27 cellular contexts compared by ENCODE assay signal in the genomic region with DNA sequence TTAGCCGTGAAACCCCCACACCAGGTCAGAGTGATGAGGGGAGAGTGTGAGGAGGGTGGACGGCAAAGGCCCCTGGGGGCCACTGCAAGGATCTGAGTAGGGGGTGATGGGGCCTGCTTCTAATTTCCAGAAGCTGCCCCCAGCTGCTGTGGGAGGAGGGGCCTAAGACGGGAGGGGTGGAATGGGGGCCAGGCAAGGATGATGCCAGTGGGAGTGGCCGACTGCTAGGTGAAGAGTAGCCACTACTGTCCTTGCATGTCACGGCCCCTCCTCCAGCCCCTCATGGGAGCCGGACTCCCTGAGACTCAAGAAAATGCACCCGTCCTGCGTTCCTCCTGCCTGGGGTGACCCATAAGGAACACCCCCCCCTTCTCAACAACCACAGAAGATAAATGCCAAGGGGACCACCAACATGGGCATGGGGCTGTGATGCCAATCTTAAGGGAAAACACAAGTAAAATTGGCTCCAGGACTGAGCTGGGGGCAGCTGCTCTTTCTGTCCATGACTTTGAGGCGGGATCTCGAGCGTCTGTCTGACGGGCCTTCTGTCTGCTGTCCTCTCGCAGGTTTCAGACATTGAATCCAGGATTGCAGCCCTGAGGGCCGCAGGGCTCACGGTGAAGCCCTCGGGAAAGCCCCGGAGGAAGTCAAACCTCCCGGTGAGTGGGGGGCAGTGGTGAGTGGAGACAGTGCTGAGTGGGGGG. TPM values are rescaled to one million over a fixed set of nuclear protein-coding genes. Genes with fewer than 3 reads are reported as not detected.
"Had no signal": no experiment of that assay in that cellular context is flagged by ENCODE, and none has a peak within 500 bp of the region (broad histone marks: within the 10 kb centered on the region; RNA-seq: fewer than 3 reads in every experiment).

No MANE protein-coding gene starts in this region.

- H3K4me1 ChIP-seq: ascending aorta, body of pancreas had no signal

- FAIRE-seq: bronchial epithelial cell, K562 had no signal

- H3K4me3 ChIP-seq: ascending aorta, body of pancreas, K562, Peyer's patch, SK-N-MC had no signal

- DNase-seq: activated CD4-positive, alpha-beta memory T cell treated with anti-CD3 and anti-CD28 coated beads for 36 hours; activated CD4-positive, alpha-beta T cell treated with anti-CD3 and anti-CD28 coated beads, Interleukin-2, amount 10 ng/mL, durations not matched to agents 7 days and 5 days; activated CD4-positive, CD25-positive, alpha-beta regulatory T cell; activated CD8-positive, alpha-beta memory T cell treated with anti-CD3 and anti-CD28 coated beads for 24 hours; activated naive CD4-positive, alpha-beta T cell treated with anti-CD3 and anti-CD28 coated beads, Interleukin-2, amount 50 U/mL, for 16 hours; activated naive CD8-positive, alpha-beta T cell treated with anti-CD3 and anti-CD28 coated beads, Interleukin-2, amount 10 ng/mL, durations not matched to agents 7 days and 5 days; activated T-cell treated with anti-CD3 and anti-CD28 coated beads, Interleukin-2, amount 50 U/mL, for 4 hours; body of pancreas; central memory CD4-positive, alpha-beta T cell; Kasumi-1; NCI-H1048; NCI-H146; NCI-H187 treated with DMSO at 0.1 percent for 48 hours; NCI-H2171 treated with DMSO at 0.1 percent for 48 hours; NCI-H345; NCI-H510A; NCI-H526 treated with DMSO at 0.1 percent for 48 hours; NCI-H82; Peyer's patch; T-helper 1 cell had no signal

- H3K9me3 ChIP-seq: ascending aorta, body of pancreas, Peyer's patch had no signal

- H3K27ac ChIP-seq: ascending aorta, body of pancreas, SK-N-MC, VCaP had no signal

- ATAC-seq: activated T-cell treated with anti-CD3 and anti-CD28 coated beads, Interleukin-2, amount 50 U/mL, for 4 hours; body of pancreas; K562 had no signal

- H3K27me3 ChIP-seq: ascending aorta, body of pancreas, Peyer's patch had no signal

- H3K36me3 ChIP-seq: ascending aorta, Peyer's patch had no signal

RNA-seq across cellular contexts. Expression of a gene that starts 24.2 kb away (rescaled TPM):
- total RNA-seq: activated CD4-positive, alpha-beta memory T cell treated with anti-CD3 and anti-CD28 coated beads for 36 hours; activated CD4-positive, alpha-beta T cell treated with anti-CD3 and anti-CD28 coated beads, Interleukin-2, amount 10 ng/mL, durations not matched to agents 7 days and 5 days; activated naive CD8-positive, alpha-beta T cell treated with anti-CD3 and anti-CD28 coated beads, Interleukin-2, amount 10 ng/mL, durations not matched to agents 7 days and 5 days; activated T-cell treated with anti-CD3 and anti-CD28 coated beads, Interleukin-2, amount 50 U/mL, for 4 hours; ascending aorta; body of pancreas; bronchial epithelial cell; chondrocyte; K562; Peyer's patch; T-helper 2 cell treated with Interferon-gamma antibody and Interleukin-4, amounts not matched to agents 100 ng/mL and 5 ng/mL, for 36 hours had no signal

RNA-seq across cellular contexts. Expression of a gene that starts 48.4 kb away (rescaled TPM):
- total RNA-seq: activated CD4-positive, alpha-beta memory T cell treated with anti-CD3 and anti-CD28 coated beads for 36 hours; activated CD4-positive, alpha-beta T cell treated with anti-CD3 and anti-CD28 coated beads, Interleukin-2, amount 10 ng/mL, durations not matched to agents 7 days and 5 days; activated naive CD8-positive, alpha-beta T cell treated with anti-CD3 and anti-CD28 coated beads, Interleukin-2, amount 10 ng/mL, durations not matched to agents 7 days and 5 days; T-helper 2 cell treated with Interferon-gamma antibody and Interleukin-4, amounts not matched to agents 100 ng/mL and 5 ng/mL, for 36 hours had no signal

RNA-seq across cellular contexts. Expression of a gene that starts 55.1 kb away (rescaled TPM):
- total RNA-seq: activated CD4-positive, alpha-beta memory T cell treated with anti-CD3 and anti-CD28 coated beads for 36 hours; activated CD4-positive, alpha-beta T cell treated with anti-CD3 and anti-CD28 coated beads, Interleukin-2, amount 10 ng/mL, durations not matched to agents 7 days and 5 days; activated naive CD8-positive, alpha-beta T cell treated with anti-CD3 and anti-CD28 coated beads, Interleukin-2, amount 10 ng/mL, durations not matched to agents 7 days and 5 days; T-helper 2 cell treated with Interferon-gamma antibody and Interleukin-4, amounts not matched to agents 100 ng/mL and 5 ng/mL, for 36 hours had no signal
